ENCODE assay signal across 1 cellular context in genomic region chr13:75458696-75459422, GRCh38.
TF ChIP-seq lines count a peak whose summit lies in the region.

No MANE protein-coding gene starts in this region.

TF ChIP-seq in HepG2, 621 proteins besides CTCF, POLR2A, EP300 and RAD21 (continued from another document and continues in another):
- TF ChIP-seq, protein P1, sequence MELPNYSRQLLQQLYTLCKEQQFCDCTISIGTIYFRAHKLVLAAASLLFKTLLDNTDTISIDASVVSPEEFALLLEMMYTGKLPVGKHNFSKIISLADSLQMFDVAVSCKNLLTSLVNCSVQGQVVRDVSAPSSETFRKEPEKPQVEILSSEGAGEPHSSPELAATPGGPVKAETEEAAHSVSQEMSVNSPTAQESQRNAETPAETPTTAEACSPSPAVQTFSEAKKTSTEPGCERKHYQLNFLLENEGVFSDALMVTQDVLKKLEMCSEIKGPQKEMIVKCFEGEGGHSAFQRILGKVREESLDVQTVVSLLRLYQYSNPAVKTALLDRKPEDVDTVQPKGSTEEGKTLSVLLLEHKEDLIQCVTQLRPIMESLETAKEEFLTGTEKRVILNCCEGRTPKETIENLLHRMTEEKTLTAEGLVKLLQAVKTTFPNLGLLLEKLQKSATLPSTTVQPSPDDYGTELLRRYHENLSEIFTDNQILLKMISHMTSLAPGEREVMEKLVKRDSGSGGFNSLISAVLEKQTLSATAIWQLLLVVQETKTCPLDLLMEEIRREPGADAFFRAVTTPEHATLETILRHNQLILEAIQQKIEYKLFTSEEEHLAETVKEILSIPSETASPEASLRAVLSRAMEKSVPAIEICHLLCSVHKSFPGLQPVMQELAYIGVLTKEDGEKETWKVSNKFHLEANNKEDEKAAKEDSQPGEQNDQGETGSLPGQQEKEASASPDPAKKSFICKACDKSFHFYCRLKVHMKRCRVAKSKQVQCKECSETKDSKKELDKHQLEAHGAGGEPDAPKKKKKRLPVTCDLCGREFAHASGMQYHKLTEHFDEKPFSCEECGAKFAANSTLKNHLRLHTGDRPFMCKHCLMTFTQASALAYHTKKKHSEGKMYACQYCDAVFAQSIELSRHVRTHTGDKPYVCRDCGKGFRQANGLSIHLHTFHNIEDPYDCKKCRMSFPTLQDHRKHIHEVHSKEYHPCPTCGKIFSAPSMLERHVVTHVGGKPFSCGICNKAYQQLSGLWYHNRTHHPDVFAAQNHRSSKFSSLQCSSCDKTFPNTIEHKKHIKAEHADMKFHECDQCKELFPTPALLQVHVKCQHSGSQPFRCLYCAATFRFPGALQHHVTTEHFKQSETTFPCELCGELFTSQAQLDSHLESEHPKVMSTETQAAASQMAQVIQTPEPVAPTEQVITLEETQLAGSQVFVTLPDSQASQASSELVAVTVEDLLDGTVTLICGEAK (IDR thresholded peaks at IDR 0.05) = no peak
- TF ChIP-seq, protein P1 (CRISPR knock-in tag; IDR thresholded peaks at IDR 0.05) = no peak
- 0 out of 2 replicates have a peak, but pooled peaks have one; percentile 37 for TF ChIP-seq JUN (CRISPR knock-in tag; IDR thresholded peaks at IDR 0.05)
- TF ChIP-seq ZNF607 (CRISPR knock-in tag; IDR thresholded peaks at IDR 0.05; ENCODE audit: borderline replicate concordance) = no peak
- no peak for TF ChIP-seq ZNF781 (CRISPR knock-in tag; IDR thresholded peaks at IDR 0.05; ENCODE audit: borderline replicate concordance, not compliant biosample characterization)
- no peak for TF ChIP-seq ZNF557 (CRISPR knock-in tag; IDR thresholded peaks at IDR 0.05)
- no peak for TF ChIP-seq GTF2F1 (IDR thresholded peaks at IDR 0.05; ENCODE audit: low read length)
- TF ChIP-seq STAT6 (CRISPR knock-in tag; IDR thresholded peaks at IDR 0.05; ENCODE audit: borderline replicate concordance) = no peak
- no peak for TF ChIP-seq PHB2 (IDR thresholded peaks at IDR 0.05; ENCODE audit: partially characterized antibody)
- TF ChIP-seq MTF1 (CRISPR knock-in tag; IDR thresholded peaks at IDR 0.05) = no peak
- TF ChIP-seq ZNF446 (CRISPR knock-in tag; IDR thresholded peaks at IDR 0.05) = no peak
- TF ChIP-seq IKZF1 (IDR thresholded peaks at IDR 0.05) = no peak
- TF ChIP-seq ARID2 (CRISPR knock-in tag; IDR thresholded peaks at IDR 0.05; ENCODE audit: borderline replicate concordance) = no peak
- peak; percentile 60; the same call in 1 of the 2 replicates for TF ChIP-seq REPIN1 (CRISPR knock-in tag; IDR thresholded peaks at IDR 0.05; ENCODE audit: borderline replicate concordance, low read depth)
- TF ChIP-seq ZNF644 (CRISPR knock-in tag; IDR thresholded peaks at IDR 0.05; ENCODE audit: low read depth) = peak; percentile 81; the same call in 1 of the 2 replicates
- peak in 1 of 2 experiments; percentile 91; a peak in 1 of 4 replicates for TF ChIP-seq KLF16 (CRISPR knock-in tag; IDR thresholded peaks at IDR 0.05)
- TF ChIP-seq ZNF678 (CRISPR knock-in tag; IDR thresholded peaks at IDR 0.05) = no peak
- no peak for TF ChIP-seq ZNF839 (CRISPR knock-in tag; IDR thresholded peaks at IDR 0.05; ENCODE audit: borderline replicate concordance)
- TF ChIP-seq KLF12 (CRISPR knock-in tag; IDR thresholded peaks at IDR 0.05; ENCODE audit: borderline replicate concordance) = no peak
- TF ChIP-seq U2AF2 (IDR thresholded peaks at IDR 0.05; ENCODE audit: low read depth, low read length) = no peak
- TF ChIP-seq RBM39 (IDR thresholded peaks at IDR 0.05; ENCODE audit: low read depth, low read length, poor library complexity, severe bottlenecking) = no peak
- no peak for TF ChIP-seq HNRNPH1 (optimal IDR thresholded peaks at IDR 0.05; ENCODE audit: low read depth, low read length)
- TF ChIP-seq TAF15 (IDR thresholded peaks at IDR 0.05; ENCODE audit: low read depth, low read length, poor library complexity, severe bottlenecking) = no peak
- no peak for TF ChIP-seq TP53 (CRISPR knock-in tag; conservative IDR thresholded peaks at IDR 0.05)
- TF ChIP-seq, protein P2, sequence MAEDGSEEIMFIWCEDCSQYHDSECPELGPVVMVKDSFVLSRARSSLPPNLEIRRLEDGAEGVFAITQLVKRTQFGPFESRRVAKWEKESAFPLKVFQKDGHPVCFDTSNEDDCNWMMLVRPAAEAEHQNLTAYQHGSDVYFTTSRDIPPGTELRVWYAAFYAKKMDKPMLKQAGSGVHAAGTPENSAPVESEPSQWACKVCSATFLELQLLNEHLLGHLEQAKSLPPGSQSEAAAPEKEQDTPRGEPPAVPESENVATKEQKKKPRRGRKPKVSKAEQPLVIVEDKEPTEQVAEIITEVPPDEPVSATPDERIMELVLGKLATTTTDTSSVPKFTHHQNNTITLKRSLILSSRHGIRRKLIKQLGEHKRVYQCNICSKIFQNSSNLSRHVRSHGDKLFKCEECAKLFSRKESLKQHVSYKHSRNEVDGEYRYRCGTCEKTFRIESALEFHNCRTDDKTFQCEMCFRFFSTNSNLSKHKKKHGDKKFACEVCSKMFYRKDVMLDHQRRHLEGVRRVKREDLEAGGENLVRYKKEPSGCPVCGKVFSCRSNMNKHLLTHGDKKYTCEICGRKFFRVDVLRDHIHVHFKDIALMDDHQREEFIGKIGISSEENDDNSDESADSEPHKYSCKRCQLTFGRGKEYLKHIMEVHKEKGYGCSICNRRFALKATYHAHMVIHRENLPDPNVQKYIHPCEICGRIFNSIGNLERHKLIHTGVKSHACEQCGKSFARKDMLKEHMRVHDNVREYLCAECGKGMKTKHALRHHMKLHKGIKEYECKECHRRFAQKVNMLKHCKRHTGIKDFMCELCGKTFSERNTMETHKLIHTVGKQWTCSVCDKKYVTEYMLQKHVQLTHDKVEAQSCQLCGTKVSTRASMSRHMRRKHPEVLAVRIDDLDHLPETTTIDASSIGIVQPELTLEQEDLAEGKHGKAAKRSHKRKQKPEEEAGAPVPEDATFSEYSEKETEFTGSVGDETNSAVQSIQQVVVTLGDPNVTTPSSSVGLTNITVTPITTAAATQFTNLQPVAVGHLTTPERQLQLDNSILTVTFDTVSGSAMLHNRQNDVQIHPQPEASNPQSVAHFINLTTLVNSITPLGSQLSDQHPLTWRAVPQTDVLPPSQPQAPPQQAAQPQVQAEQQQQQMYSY (CRISPR knock-in tag; IDR thresholded peaks at IDR 0.05) = peak; percentile 59; the same call in 1 of the 2 replicates
- TF ChIP-seq ZNF773 (CRISPR knock-in tag; IDR thresholded peaks at IDR 0.05; ENCODE audit: borderline replicate concordance) = no peak
- TF ChIP-seq CAMTA2 (CRISPR knock-in tag; IDR thresholded peaks at IDR 0.05; ENCODE audit: borderline replicate concordance) = no peak
- TF ChIP-seq MTA1 (CRISPR knock-in tag; IDR thresholded peaks at IDR 0.05; ENCODE audit: borderline replicate concordance) = peak; percentile 96
- TF ChIP-seq EHMT2 (IDR thresholded peaks at IDR 0.05; ENCODE audit: borderline replicate concordance, low read depth, low read length) = no peak
- TF ChIP-seq PRMT3 (CRISPR knock-in tag; IDR thresholded peaks at IDR 0.05; ENCODE audit: borderline replicate concordance, low read depth) = peak; percentile 65; the same call in 1 of the 2 replicates
- no peak; the same call in 1 of the 2 replicates for TF ChIP-seq ZSCAN31 (CRISPR knock-in tag; IDR thresholded peaks at IDR 0.05; ENCODE audit: low read depth)
- TF ChIP-seq, protein P3, sequence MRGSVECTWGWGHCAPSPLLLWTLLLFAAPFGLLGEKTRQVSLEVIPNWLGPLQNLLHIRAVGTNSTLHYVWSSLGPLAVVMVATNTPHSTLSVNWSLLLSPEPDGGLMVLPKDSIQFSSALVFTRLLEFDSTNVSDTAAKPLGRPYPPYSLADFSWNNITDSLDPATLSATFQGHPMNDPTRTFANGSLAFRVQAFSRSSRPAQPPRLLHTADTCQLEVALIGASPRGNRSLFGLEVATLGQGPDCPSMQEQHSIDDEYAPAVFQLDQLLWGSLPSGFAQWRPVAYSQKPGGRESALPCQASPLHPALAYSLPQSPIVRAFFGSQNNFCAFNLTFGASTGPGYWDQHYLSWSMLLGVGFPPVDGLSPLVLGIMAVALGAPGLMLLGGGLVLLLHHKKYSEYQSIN (CRISPR knock-in tag; IDR thresholded peaks at IDR 0.05; ENCODE audit: borderline replicate concordance) = no peak
- TF ChIP-seq, protein P4, sequence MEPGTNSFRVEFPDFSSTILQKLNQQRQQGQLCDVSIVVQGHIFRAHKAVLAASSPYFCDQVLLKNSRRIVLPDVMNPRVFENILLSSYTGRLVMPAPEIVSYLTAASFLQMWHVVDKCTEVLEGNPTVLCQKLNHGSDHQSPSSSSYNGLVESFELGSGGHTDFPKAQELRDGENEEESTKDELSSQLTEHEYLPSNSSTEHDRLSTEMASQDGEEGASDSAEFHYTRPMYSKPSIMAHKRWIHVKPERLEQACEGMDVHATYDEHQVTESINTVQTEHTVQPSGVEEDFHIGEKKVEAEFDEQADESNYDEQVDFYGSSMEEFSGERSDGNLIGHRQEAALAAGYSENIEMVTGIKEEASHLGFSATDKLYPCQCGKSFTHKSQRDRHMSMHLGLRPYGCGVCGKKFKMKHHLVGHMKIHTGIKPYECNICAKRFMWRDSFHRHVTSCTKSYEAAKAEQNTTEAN (CRISPR knock-in tag; conservative IDR thresholded peaks at IDR 0.05) = peak; percentile 97
- peak; percentile 79; the same call in 1 of the 2 replicates for TF ChIP-seq CREM (IDR thresholded peaks at IDR 0.05)
- TF ChIP-seq CREM (CRISPR knock-in tag; IDR thresholded peaks at IDR 0.05) = no peak
- peak; percentile 96 for TF ChIP-seq RXRB (CRISPR knock-in tag; IDR thresholded peaks at IDR 0.05; ENCODE audit: borderline replicate concordance)
- no peak for TF ChIP-seq REL (CRISPR knock-in tag; conservative IDR thresholded peaks at IDR 0.05)
- peak; percentile 92; the same call in 1 of the 2 replicates for TF ChIP-seq HOXD1 (CRISPR knock-in tag; IDR thresholded peaks at IDR 0.05)
- TF ChIP-seq NFE2L1 (CRISPR knock-in tag; IDR thresholded peaks at IDR 0.05; ENCODE audit: borderline replicate concordance) = no peak
- no peak for TF ChIP-seq ZNF552 (CRISPR knock-in tag; IDR thresholded peaks at IDR 0.05; ENCODE audit: borderline replicate concordance)
- TF ChIP-seq GATAD1 (CRISPR knock-in tag; IDR thresholded peaks at IDR 0.05) = peak; percentile 71
- no peak for TF ChIP-seq ZNF784 (CRISPR knock-in tag; IDR thresholded peaks at IDR 0.05; ENCODE audit: borderline replicate concordance)
- TF ChIP-seq ZBTB7B (CRISPR knock-in tag; IDR thresholded peaks at IDR 0.05) = peak; percentile 54; the same call in 1 of the 2 replicates
- TF ChIP-seq MTERF4 (CRISPR knock-in tag; IDR thresholded peaks at IDR 0.05) = no peak
- peak; percentile 92 for TF ChIP-seq FOXK2 (IDR thresholded peaks at IDR 0.05)
- TF ChIP-seq ZNF562 (CRISPR knock-in tag; IDR thresholded peaks at IDR 0.05; ENCODE audit: borderline replicate concordance) = no peak
- TF ChIP-seq FIP1L1 (IDR thresholded peaks at IDR 0.05; ENCODE audit: borderline replicate concordance, insufficient read depth, low read depth, low read length) = no peak
